ENCODE assay signal across 1 cellular context in genomic region chr13:106472621-106473020, GRCh38.
TF ChIP-seq lines count a peak whose summit lies in the region.

No MANE protein-coding gene starts in this region.

TF ChIP-seq in H1, 55 proteins besides CTCF, POLR2A, EP300 and RAD21 (continued from another document):
- TF ChIP-seq SUZ12 (IDR thresholded peaks at IDR 0.05; ENCODE audit: low read length): no peak
- no peak for TF ChIP-seq BCL11A (IDR thresholded peaks at IDR 0.05; ENCODE audit: low read depth in 2 of 2, low read length in 2 of 2)
- no peak for TF ChIP-seq PHF8 (conservative IDR thresholded peaks at IDR 0.05; ENCODE audit: low read depth, low read length)
- TF ChIP-seq CBX8 (IDR thresholded peaks at IDR 0.05; ENCODE audit: borderline replicate concordance, low read depth, low read length): no peak
- no peak for TF ChIP-seq CHD7 (IDR thresholded peaks at IDR 0.05; ENCODE audit: insufficient replicate concordance, low read length)
- TF ChIP-seq TAF1 (IDR thresholded peaks at IDR 0.05; ENCODE audit: low read depth, low read length): no peak
- TF ChIP-seq CTBP2 (IDR thresholded peaks at IDR 0.05; ENCODE audit: borderline replicate concordance, insufficient read depth, insufficient read length, low read length): no peak
- no peak for TF ChIP-seq NANOG (IDR thresholded peaks at IDR 0.05; ENCODE audit: insufficient read depth, low read depth, low read length, poor library complexity, severe bottlenecking)
- no peak for TF ChIP-seq KDM1A (IDR thresholded peaks at IDR 0.05; ENCODE audit: borderline replicate concordance, low read length)
- no peak for TF ChIP-seq SAP30 (IDR thresholded peaks at IDR 0.05; ENCODE audit: insufficient read depth, insufficient replicate concordance, low read length)
- no peak for TF ChIP-seq SP2 (IDR thresholded peaks at IDR 0.05; ENCODE audit: low read length)
